In the genomic region with DNA sequence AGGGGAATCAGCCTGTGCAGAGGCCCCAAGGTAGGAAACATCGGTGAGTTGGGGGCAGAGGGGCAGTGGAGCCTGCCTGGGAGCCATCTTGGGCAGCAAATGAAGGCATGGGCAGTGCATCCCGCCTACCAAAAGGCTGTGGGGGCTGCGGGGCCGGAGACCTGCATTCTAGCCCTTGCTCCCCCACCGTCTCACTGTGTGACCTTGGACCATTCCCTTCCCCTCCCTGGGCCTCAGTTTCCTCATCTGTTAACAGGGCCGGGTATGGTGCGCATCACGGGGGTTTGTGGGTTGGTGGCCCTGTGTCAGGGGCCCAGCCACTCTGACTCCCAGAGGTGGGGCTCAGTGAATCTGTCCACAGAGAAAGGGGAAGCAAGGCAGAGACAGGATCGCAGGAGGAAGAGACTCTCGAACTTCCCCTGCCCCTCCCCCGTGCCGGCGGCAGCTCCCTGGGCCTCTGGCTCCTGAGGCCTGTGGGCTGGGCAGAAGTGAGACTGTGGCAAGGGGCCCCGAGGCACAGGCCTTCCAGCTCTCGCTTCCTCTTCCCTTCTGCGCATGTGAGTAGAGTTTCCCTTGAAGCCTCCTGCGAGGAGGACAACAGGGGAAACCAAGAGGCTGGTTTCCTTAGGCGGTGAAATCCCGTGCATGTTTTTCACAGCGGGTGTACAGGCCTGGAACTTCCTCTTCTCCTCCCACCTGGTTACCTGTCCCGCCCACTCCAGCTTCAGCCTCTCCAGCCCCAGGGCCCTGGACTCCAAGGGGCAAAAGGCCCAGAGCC, we compare ENCODE assay signal across 8 cellular contexts. TPM values are rescaled to one million over a fixed set of nuclear protein-coding genes. Genes with fewer than 3 reads are reported as not detected.
A peak's percentile ranks its signal among the peaks of the same experiment; 100 is the strongest.
DNase-seq lines count a peak whose midpoint lies in the region; ATAC-seq and TF ChIP-seq lines count a peak whose summit lies in the region.

No MANE protein-coding gene starts in this region.

- peaks cover 24% of the 10 kb centered on the region for H3F3A ChIP-seq in neural progenitor cell (ENCODE audit: low read depth)

- TF ChIP-seq EP300 in tibial nerve (IDR thresholded peaks at IDR 0.05): peak; percentile 40 to 80

- H3K27me3 ChIP-seq in CD4-positive, CD25-positive, alpha-beta regulatory T cell (ENCODE audit: control insufficient read depth, insufficient read depth, low read length): no peaks in the 10 kb centered on the region
- H3K27me3 ChIP-seq in HUES6 (ENCODE audit: control insufficient read depth, insufficient read depth, low read length): no peaks in the 10 kb centered on the region
- H3K27me3 ChIP-seq in neural progenitor cell: no peaks in the 10 kb centered on the region
- no peaks in the 10 kb centered on the region for H3K27me3 ChIP-seq in tibial nerve

- no peaks in the 10 kb centered on the region for H3K36me3 ChIP-seq in CD4-positive, CD25-positive, alpha-beta regulatory T cell (ENCODE audit: control insufficient read depth, insufficient read depth, low read length)
- H3K36me3 ChIP-seq in HUES6 (ENCODE audit: control insufficient read depth, insufficient read depth, low read length) (no peaks in the 10 kb centered on the region), neural progenitor cell (no peaks in the 10 kb centered on the region), tibial nerve (no peaks in the 10 kb centered on the region)

- peak overlapping the region; percentile 92 to 98 (median 95) for H3K27ac Mint-ChIP-seq in CD4-positive, CD25-positive, alpha-beta regulatory T cell
- H3K27ac Mint-ChIP-seq in effector memory CD8-positive, alpha-beta T cell: peak overlapping the region; percentile 92 to 93
- peak overlapping the region; percentile 74 for H3K27ac Mint-ChIP-seq in neural progenitor cell

- H4K20me1 ChIP-seq in neural progenitor cell (ENCODE audit: low read depth): peaks cover 28% of the 10 kb centered on the region

- H2AFZ ChIP-seq in neural progenitor cell (replicated peaks): no peak overlapping the region

- peak overlapping the region; percentile 35 for H3K4me2 ChIP-seq in neural progenitor cell

- H3K9ac ChIP-seq in HUES6 (ENCODE audit: low read length) (peak overlapping the region; percentile 47), neural progenitor cell (no peak overlapping the region)

- H3K27ac ChIP-seq in CD4-positive, CD25-positive, alpha-beta regulatory T cell (ENCODE audit: insufficient read depth, low read length, poor library complexity, severe bottlenecking): peak overlapping the region; percentile 82
- H3K27ac ChIP-seq in HUES6 (ENCODE audit: low read depth, low read length): peak overlapping the region; percentile 57; the same call in 1 of the 2 replicates
- peak overlapping the region; percentile 25 for H3K27ac ChIP-seq in neural progenitor cell
- peak overlapping the region in 3 of 4 donors; percentile 58 to 75 (median 67) for H3K27ac ChIP-seq in tibial nerve

- H3K4me3 ChIP-seq in CD4-positive, CD25-positive, alpha-beta regulatory T cell (ENCODE audit: low read depth, low read length): no peak overlapping the region
- no peak overlapping the region for H3K4me3 ChIP-seq in HUES6 (ENCODE audit: low read depth, low read length)
- H3K4me3 ChIP-seq in neural progenitor cell: no peak overlapping the region
- no peak overlapping the region for H3K4me3 ChIP-seq in tibial nerve

- peaks cover 43% of the 10 kb centered on the region for H3K4me1 ChIP-seq in CD4-positive, CD25-positive, alpha-beta regulatory T cell (ENCODE audit: control insufficient read depth, insufficient read depth, low read length, poor library complexity, severe bottlenecking)
- peaks cover 59% of the 10 kb centered on the region for H3K4me1 ChIP-seq in HUES6 (ENCODE audit: control insufficient read depth, insufficient read depth, low read length)
- peaks cover 38% of the 10 kb centered on the region for H3K4me1 ChIP-seq in neural progenitor cell
- H3K4me1 ChIP-seq in tibial nerve: peaks cover 0 to 59% (median 34%) of the 10 kb centered on the region in 4 donors

- peak; percentile 74 to 76 for ATAC-seq in CD4-positive, CD25-positive, alpha-beta regulatory T cell (ENCODE audit: low read depth in 2 of 2)
- peak; percentile 83 for ATAC-seq in GM21367 (IDR thresholded peaks at IDR 0.05; ENCODE audit: unreplicated experiment)
- peak; percentile 86 for ATAC-seq in effector memory CD8-positive, alpha-beta T cell (replicated peaks)

- TF ChIP-seq CTCF in neural progenitor cell (IDR thresholded peaks at IDR 0.05): no peak
- no peak for TF ChIP-seq CTCF in tibial nerve (IDR thresholded peaks at IDR 0.05)

- H3K79me2 ChIP-seq in neural progenitor cell (ENCODE audit: low read depth): peaks cover 72% of the 10 kb centered on the region

- peaks cover 6 to 73% (median 27%) of the 10 kb centered on the region in 4 donors for H3K4me1 Mint-ChIP-seq in CD4-positive, CD25-positive, alpha-beta regulatory T cell
- peaks cover 36 to 39% of the 10 kb centered on the region in 2 donors for H3K4me1 Mint-ChIP-seq in effector memory CD8-positive, alpha-beta T cell (ENCODE audit: low read depth in 2 of 2)
- H3K4me1 Mint-ChIP-seq in neural progenitor cell: peaks cover 61% of the 10 kb centered on the region

- no peaks in the 10 kb centered on the region for H3K27me3 Mint-ChIP-seq in CD4-positive, CD25-positive, alpha-beta regulatory T cell
- H3K27me3 Mint-ChIP-seq in effector memory CD8-positive, alpha-beta T cell: no peaks in the 10 kb centered on the region
- no peaks in the 10 kb centered on the region for H3K27me3 Mint-ChIP-seq in neural progenitor cell (ENCODE audit: insufficient read depth, low read depth)

- H3K4me3 Mint-ChIP-seq in CD4-positive, CD25-positive, alpha-beta regulatory T cell: peak overlapping the region; percentile 32 to 69 (median 62)
- H3K4me3 Mint-ChIP-seq in effector memory CD8-positive, alpha-beta T cell: peak overlapping the region; percentile 55 to 68
- H3K4me3 Mint-ChIP-seq in neural progenitor cell: no peak overlapping the region

- H3K36me3 Mint-ChIP-seq in CD4-positive, CD25-positive, alpha-beta regulatory T cell: peaks cover 8% of the 10 kb centered on the region
- H3K36me3 Mint-ChIP-seq in effector memory CD8-positive, alpha-beta T cell (ENCODE audit: insufficient read depth): no peaks in the 10 kb centered on the region
- H3K36me3 Mint-ChIP-seq in neural progenitor cell: peaks cover 5% of the 10 kb centered on the region

- TF ChIP-seq POLR2A in tibial nerve (IDR thresholded peaks at IDR 0.05): no peak

- WGBS in tibial nerve, 2 donors: 61 to 67% methylated on average over 21 of the region's 21 CpGs

- H3K9me3 Mint-ChIP-seq in CD4-positive, CD25-positive, alpha-beta regulatory T cell: peaks cover 0 to 3% (median 0%) of the 10 kb centered on the region in 7 donors
- H3K9me3 Mint-ChIP-seq in effector memory CD8-positive, alpha-beta T cell: no peaks in the 10 kb centered on the region
- no peaks in the 10 kb centered on the region for H3K9me3 Mint-ChIP-seq in neural progenitor cell

- H3K9me3 ChIP-seq in CD4-positive, CD25-positive, alpha-beta regulatory T cell (ENCODE audit: control insufficient read depth in 2 of 2, low read length in 2 of 2): no peaks in the 10 kb centered on the region
- H3K9me3 ChIP-seq in HUES6 (ENCODE audit: control insufficient read depth, insufficient read depth, low read depth, low read length): no peaks in the 10 kb centered on the region; the same call in 1 of the 2 replicates
- no peaks in the 10 kb centered on the region for H3K9me3 ChIP-seq in neural progenitor cell (ENCODE audit: low read depth)
- no peaks in the 10 kb centered on the region for H3K9me3 ChIP-seq in tibial nerve

- DNase-seq in CD4-positive, CD25-positive, alpha-beta regulatory T cell: peak; percentile 23 to 88 (median 63)
- DNase-seq in activated CD4-positive, alpha-beta T cell treated with anti-CD3 and anti-CD28 coated beads for 48 hours: peak; percentile 88
- peak; percentile 49 to 58 (median 53) for DNase-seq in effector memory CD8-positive, alpha-beta T cell
- DNase-seq in neural progenitor cell (ENCODE audit: low spot score): no peak
- DNase-seq in tibial nerve (ENCODE audit: low spot score in 2 of 2): peak; percentile 39 to 40
- no peak for DNase-seq in D341Med (ENCODE audit: low spot score)

RNA-seq across cellular contexts. Expression of gene IDH2, which starts 42.9 kb away (rescaled TPM):
- total RNA-seq in CD4-positive, CD25-positive, alpha-beta regulatory T cell: 60.8 TPM
- polyA plus RNA-seq in CD4-positive, CD25-positive, alpha-beta regulatory T cell: 100 to 1,000 TPM in 2 of 4 donors, 10 to 100 TPM in 2; 88.4 to 123 (median 97.1) TPM
- total RNA-seq in neural progenitor cell (ENCODE audit: low replicate concordance) (93.1 and 134 TPM in 2 replicates), tibial nerve (10 to 100 TPM; 15.7 to 41.4 (median 20.3) TPM)

RNA-seq across cellular contexts. Expression of gene ZNF710, which starts 58.3 kb away (rescaled TPM):
- total RNA-seq in CD4-positive, CD25-positive, alpha-beta regulatory T cell: 16.3 TPM
- polyA plus RNA-seq in CD4-positive, CD25-positive, alpha-beta regulatory T cell: 1 to 10 TPM in 3 of 4 donors, under 1 TPM in 1; 0.88 to 2.4 (median 1.9) TPM
- total RNA-seq in neural progenitor cell (ENCODE audit: low replicate concordance): 14.9 and 29.6 TPM in 2 replicates
- total RNA-seq in tibial nerve: 10 to 100 TPM in 3 of 4 donors, 1 to 10 TPM in 1; 9.0 to 15.6 (median 11.2) TPM

Comparison
In these comparisons a context has a peak if more than half of its experiments do, and no peak if none do; other contexts are left out.
1. DNase-seq: peak in CD4-positive, CD25-positive, alpha-beta regulatory T cell (3 of 3), activated CD4-positive, alpha-beta T cell treated with anti-CD3 and anti-CD28 coated beads for 48 hours (single experiment), effector memory CD8-positive, alpha-beta T cell (3 of 3) and tibial nerve (2 of 2); none in neural progenitor cell (single experiment) and D341Med (single experiment).
2. H3K27ac ChIP-seq: peak in every context shown above with its lines; median percentile 82 in CD4-positive, CD25-positive, alpha-beta regulatory T cell; 67 in tibial nerve; 57 in HUES6; 25 in neural progenitor cell.
3. Peak in every context shown above with its lines, with median percentiles within 50 percentile points of each other: ATAC-seq and H3K27ac Mint-ChIP-seq.